ENCODE assay signal across 20 cellular contexts in genomic region chr7:6675807-6676405, GRCh38.
"Had no signal": no experiment of that assay in that cellular context is flagged by ENCODE, and none has a peak within 500 bp of the region (broad histone marks: within the 10 kb centered on the region; RNA-seq: fewer than 3 reads in every experiment).

No MANE protein-coding gene starts in this region.

- ATAC-seq: gastrocnemius medialis, left ventricle myocardium superior, upper lobe of right lung had no signal

- DNase-seq: activated CD4-positive, alpha-beta memory T cell treated with anti-CD3 and anti-CD28 coated beads, Interleukin-2, amount 10 ng/mL, durations not matched to agents 7 days and 5 days; activated CD4-positive, alpha-beta T cell treated with anti-CD3 and anti-CD28 coated beads for 48 hours; activated effector memory CD4-positive, alpha-beta T cell treated with anti-CD3 and anti-CD28 coated beads, Interleukin-2, amount 50 U/mL, for 16 hours; activated naive CD4-positive, alpha-beta T cell treated with anti-CD3 and anti-CD28 coated beads, Interleukin-2, amount 10 ng/mL, durations not matched to agents 7 days and 5 days; anterior cingulate cortex; effector CD4-positive, alpha-beta T cell; gastrocnemius medialis; hippocampal formation; left ventricle myocardium superior; midbrain; ovary; stimulated activated CD4-positive, alpha-beta T cell treated with anti-CD3 and anti-CD28 coated beads, Interleukin-4, amount 100 ng/mL, for 24 hours; stimulated activated naive CD4-positive, alpha-beta T cell treated with Interleukin-2 at 50 U/mL for 16 hours; thyroid gland; upper lobe of right lung had no signal

- H3K4me3 ChIP-seq: gastrocnemius medialis, ovary, prostate gland, thyroid gland, upper lobe of right lung had no signal

- H3K9me3 ChIP-seq: prostate gland had no signal

- H3K27me3 ChIP-seq: gastrocnemius medialis, neutrophil, ovary, thyroid gland, upper lobe of right lung had no signal

- H3K4me3 Mint-ChIP-seq: activated CD4-positive, alpha-beta memory T cell treated with anti-CD3 and anti-CD28 coated beads, Interleukin-2, amount 10 ng/mL, durations not matched to agents 7 days and 5 days; activated naive CD4-positive, alpha-beta T cell treated with anti-CD3 and anti-CD28 coated beads, Interleukin-2, amount 10 ng/mL, durations not matched to agents 7 days and 5 days; brain; dendritic cell treated with granulocyte-macrophage colony-stimulating factor and Interleukin-4, amounts not matched to agents 40 ng/mL and 50 ng/mL, for 4 days; nephron had no signal

- H3K27me3 Mint-ChIP-seq: activated CD4-positive, alpha-beta memory T cell treated with anti-CD3 and anti-CD28 coated beads, Interleukin-2, amount 10 ng/mL, durations not matched to agents 7 days and 5 days; activated naive CD4-positive, alpha-beta T cell treated with anti-CD3 and anti-CD28 coated beads, Interleukin-2, amount 10 ng/mL, durations not matched to agents 7 days and 5 days; brain; dendritic cell treated with granulocyte-macrophage colony-stimulating factor and Interleukin-4, amounts not matched to agents 40 ng/mL and 50 ng/mL, for 4 days had no signal

- H3K4me1 Mint-ChIP-seq: activated CD4-positive, alpha-beta memory T cell treated with anti-CD3 and anti-CD28 coated beads, Interleukin-2, amount 10 ng/mL, durations not matched to agents 7 days and 5 days; activated naive CD4-positive, alpha-beta T cell treated with anti-CD3 and anti-CD28 coated beads, Interleukin-2, amount 10 ng/mL, durations not matched to agents 7 days and 5 days; brain; nephron had no signal

- H3K36me3 ChIP-seq: gastrocnemius medialis, neutrophil, prostate gland, thyroid gland, upper lobe of right lung had no signal

- H3K27ac Mint-ChIP-seq: activated CD4-positive, alpha-beta memory T cell treated with anti-CD3 and anti-CD28 coated beads, Interleukin-2, amount 10 ng/mL, durations not matched to agents 7 days and 5 days; activated naive CD4-positive, alpha-beta T cell treated with anti-CD3 and anti-CD28 coated beads, Interleukin-2, amount 10 ng/mL, durations not matched to agents 7 days and 5 days; brain; dendritic cell treated with granulocyte-macrophage colony-stimulating factor and Interleukin-4, amounts not matched to agents 40 ng/mL and 50 ng/mL, for 4 days; nephron had no signal

- H3K4me1 ChIP-seq: gastrocnemius medialis, prostate gland, thyroid gland, upper lobe of right lung had no signal

- H3K27ac ChIP-seq: gastrocnemius medialis, neutrophil, ovary, prostate gland, thyroid gland, upper lobe of right lung had no signal
